ENCODE assay signal across 9 cellular contexts in genomic region chr12:55721601-55722213, GRCh38. TPM values are rescaled to one million over a fixed set of nuclear protein-coding genes. Genes with fewer than 3 reads are reported as not detected.
DNase-seq lines count a peak whose midpoint lies in the region; ATAC-seq and TF ChIP-seq lines count a peak whose summit lies in the region.
"Had no signal": no experiment of that assay in that cellular context is flagged by ENCODE, and none has a peak within 500 bp of the region (broad histone marks: within the 10 kb centered on the region; RNA-seq: fewer than 3 reads in every experiment).

No MANE protein-coding gene starts in this region.

- no peak overlapping the region for H2AFZ ChIP-seq in mammary epithelial cell (ENCODE audit: low read depth, low read length)

- BruUV-seq in mammary epithelial cell (replicated peaks; lab: Mats Ljungman, UMichigan), result no TSS peak

- H3K27me3 ChIP-seq in MG63 (no peaks in the 10 kb centered on the region), mammary epithelial cell (ENCODE audit: insufficient read depth, low read length) (no peaks in the 10 kb centered on the region), muscle layer of colon (ENCODE audit: control insufficient read depth in 1 of 2, insufficient read depth in 2 of 2, low read length in 2 of 2) (no peaks in the 10 kb centered on the region)
- H3K27me3 ChIP-seq: foreskin keratinocyte had no signal

- intact Hi-C loops in mammary epithelial cell (cut with micrococcal nuclease), result loop anchor here (1.0 kb wide), 3 partner anchors 40 to 75 kb away; a partner anchor contains a TSS

- dilution Hi-C loops in mammary epithelial cell (cut with HindIII; ENCODE audit: low sequenced_read_pairs), result loop anchor here (5.0 to 10.0 kb wide), 2 partner anchors 44 to 233 kb away; no protein-coding TSS in a partner anchor

- no peak overlapping the region for H3K9ac ChIP-seq in mammary epithelial cell (ENCODE audit: insufficient read depth, low read length)
- H3K9ac ChIP-seq in muscle layer of colon (ENCODE audit: low read length), result peak overlapping the region; percentile 46

- H3K27ac ChIP-seq in mammary epithelial cell (ENCODE audit: insufficient read depth, low read depth, low read length) (no peak overlapping the region), muscle layer of colon (ENCODE audit: low read depth, low read length) (peak overlapping the region; percentile 99), temporal lobe (ENCODE audit: low read depth, low read length) (peak overlapping the region; percentile 36)
- H3K27ac ChIP-seq: foreskin keratinocyte had no signal

- 54% methylated on average over 14 of the region's 14 CpGs for WGBS in mammary epithelial cell (ENCODE audit: low coverage, missing lambda C conversion rate)

- H3K4me2 ChIP-seq in mammary epithelial cell (ENCODE audit: insufficient read depth, low read depth, low read length), result peak overlapping the region; percentile 24

- H3K79me2 ChIP-seq in mammary epithelial cell (ENCODE audit: insufficient read depth, low read length), result peaks cover 16% of the 10 kb centered on the region

- no peak for DNase-seq in MG63
- DNase-seq in mammary epithelial cell, result no peak
- no peak for DNase-seq in dermis blood vessel endothelial cell
- DNase-seq: NCI-H345 had no signal

- H3K4me1 ChIP-seq in mammary epithelial cell (ENCODE audit: insufficient read depth, low read length), result peaks cover 56% of the 10 kb centered on the region
- H3K4me1 ChIP-seq in muscle layer of colon (ENCODE audit: insufficient read depth, low read length), result peaks cover 84% of the 10 kb centered on the region

- peak overlapping the region; percentile 10; the same call in 1 of the 2 replicates for H3K4me3 ChIP-seq in MG63
- no peak overlapping the region for H3K4me3 ChIP-seq in mammary epithelial cell (replicated peaks in 1 of 3; ENCODE audit: insufficient read depth in 1 of 3, low read depth in 2 of 3, low read length in 3 of 3)
- H3K4me3 ChIP-seq in muscle layer of colon (ENCODE audit: low read depth in 1 of 2, low read length in 2 of 2), result peak overlapping the region in 1 of 2 donors; percentile 44

- TF ChIP-seq POLR2A in GM18505 (IDR thresholded peaks at IDR 0.05; ENCODE audit: borderline replicate concordance, extremely low read depth, insufficient read depth, insufficient read length), result no peak

- no peak for TF ChIP-seq CTCF in mammary epithelial cell (conservative IDR thresholded peaks at IDR 0.05 in 1 of 2, IDR thresholded peaks at IDR 0.05 in 1 of 2; ENCODE audit: extremely low read depth in 1 of 2, insufficient read depth in 1 of 2, low read depth in 1 of 2, low read length in 2 of 2)

- H3K36me3 ChIP-seq in MG63, result peaks cover 38% of the 10 kb centered on the region
- peaks cover 12% of the 10 kb centered on the region for H3K36me3 ChIP-seq in mammary epithelial cell (ENCODE audit: insufficient read depth, low read length)
- peaks cover 30% of the 10 kb centered on the region for H3K36me3 ChIP-seq in muscle layer of colon (ENCODE audit: insufficient read depth, low read length)

- H4K20me1 ChIP-seq in mammary epithelial cell (ENCODE audit: insufficient read depth, low read length), result no peaks in the 10 kb centered on the region

- CTCF ChIA-PET in mammary epithelial cell (lab: Charles Lee; ENCODE audit: low non-redundant PET), result interaction anchor here (0.6 to 0.7 kb wide), 2 partner anchors 14 to 17 kb away, joined by 3 to 4 read pairs; no protein-coding TSS in a partner anchor

- no peaks in the 10 kb centered on the region for H3K9me3 ChIP-seq in MG63
- no peaks in the 10 kb centered on the region for H3K9me3 ChIP-seq in mammary epithelial cell (replicated peaks; ENCODE audit: insufficient read depth, low read length)
- H3K9me3 ChIP-seq in muscle layer of colon (ENCODE audit: low read length), result no peaks in the 10 kb centered on the region

- no peak for ATAC-seq in GM18505 (IDR thresholded peaks at IDR 0.05; ENCODE audit: unreplicated experiment)
- no peak for ATAC-seq in HG03442 (IDR thresholded peaks at IDR 0.05; ENCODE audit: unreplicated experiment)

- in situ Hi-C loops in mammary epithelial cell (cut with MboI; ENCODE audit: low sequenced_read_pairs in 2 of 2), result no loop called here

RNA-seq across cellular contexts. Expression of gene RDH5, which starts 1.5 kb away (rescaled TPM):
- 3.1 and 5.0 TPM in 2 replicates for total RNA-seq in MG63 (2014; rRNA removed; shearing (Covaris generic); ENCODE audit: low replicate concordance)
- total RNA-seq in mammary epithelial cell, result 1 to 10 TPM; 2.5 to 4.4 TPM
- 2.1 TPM for polyA plus RNA-seq in mammary epithelial cell
- polyA minus RNA-seq in mammary epithelial cell, result 3.1 TPM
- 3.0 TPM for total RNA-seq in temporal lobe
- total RNA-seq in dermis blood vessel endothelial cell, result 0.74 and 2.2 TPM in 2 replicates

RNA-seq across cellular contexts. Expression of gene BLOC1S1, which starts 5.9 kb away (rescaled TPM):
- 75.7 and 97.6 TPM in 2 replicates for total RNA-seq in MG63 (2014; rRNA removed; shearing (Covaris generic); ENCODE audit: low replicate concordance)
- 10 to 100 TPM; 29.7 to 71.0 TPM for total RNA-seq in mammary epithelial cell
- 123 TPM for polyA plus RNA-seq in mammary epithelial cell
- polyA minus RNA-seq in mammary epithelial cell, result 42.0 TPM
- total RNA-seq in temporal lobe, result 27.5 TPM
- total RNA-seq in dermis blood vessel endothelial cell, result 55.8 and 61.2 TPM in 2 replicates

RNA-seq across cellular contexts. Expression of gene CD63, which starts 7.1 kb away (rescaled TPM):
- 1,474 and 1,678 TPM in 2 replicates for total RNA-seq in MG63 (2014; rRNA removed; shearing (Covaris generic); ENCODE audit: low replicate concordance)
- 100 to 1,000 TPM; 552 to 814 TPM for total RNA-seq in mammary epithelial cell
- polyA plus RNA-seq in mammary epithelial cell, result 822 TPM
- 467 TPM for polyA minus RNA-seq in mammary epithelial cell
- 115 TPM for total RNA-seq in temporal lobe
- 752 and 1,427 TPM in 2 replicates for total RNA-seq in dermis blood vessel endothelial cell

RNA-seq across cellular contexts. Expression of gene ITGA7, which starts 14.0 kb away (rescaled TPM):
- 18.8 and 27.4 TPM in 2 replicates for total RNA-seq in MG63 (2014; rRNA removed; shearing (Covaris generic); ENCODE audit: low replicate concordance)
- 1 to 10 TPM in 1 of 2 donors, under 1 TPM in 1; 0.33 to 2.1 TPM for total RNA-seq in mammary epithelial cell
- polyA plus RNA-seq in mammary epithelial cell, result 0.28 TPM
- polyA minus RNA-seq in mammary epithelial cell, result not detected
- total RNA-seq in temporal lobe, result 9.1 TPM
- 0.42 and 0.68 TPM in 2 replicates for total RNA-seq in dermis blood vessel endothelial cell

RNA-seq across cellular contexts. Expression of gene GDF11, which starts 21.2 kb away (rescaled TPM):
- 2.8 and 3.9 TPM in 2 replicates for total RNA-seq in MG63 (2014; rRNA removed; shearing (Covaris generic); ENCODE audit: low replicate concordance)
- 10 to 100 TPM in 1 of 2 donors, 1 to 10 TPM in 1; 2.2 to 11.1 TPM for total RNA-seq in mammary epithelial cell
- 8.1 TPM for polyA plus RNA-seq in mammary epithelial cell
- polyA minus RNA-seq in mammary epithelial cell, result 7.4 TPM
- total RNA-seq in temporal lobe, result 8.6 TPM
- total RNA-seq in dermis blood vessel endothelial cell, result 1.4 and 5.9 TPM in 2 replicates
